19 cellular contexts compared by ENCODE assay signal in genomic region chr12:64203036-64203435, GRCh38. TPM values are rescaled to one million over a fixed set of nuclear protein-coding genes. Genes with fewer than 3 reads are reported as not detected.
DNase-seq lines count a peak whose midpoint lies in the region; ATAC-seq, FAIRE-seq and TF ChIP-seq lines count a peak whose summit lies in the region.
"Had no signal": no experiment of that assay in that cellular context is flagged by ENCODE, and none has a peak within 500 bp of the region (broad histone marks: within the 10 kb centered on the region; RNA-seq: fewer than 3 reads in every experiment).

No MANE protein-coding gene starts in this region.

- H3K9ac ChIP-seq in H9 (ENCODE audit: extremely low read depth, insufficient read length, low read length), result no peak overlapping the region
- no peak overlapping the region for H3K9ac ChIP-seq in K562 (ENCODE audit: insufficient read depth in 1 of 2, low read depth in 2 of 2, low read length in 2 of 2)
- no peak overlapping the region for H3K9ac ChIP-seq in HepG2 (ENCODE audit: insufficient read depth, low read depth, low read length)

- no peak overlapping the region for H2BK15ac ChIP-seq in H9 (ENCODE audit: low read depth, low read length)

- TF ChIP-seq EP300 in K562 (IDR thresholded peaks at IDR 0.05; ENCODE audit: low read length) (no peak), HepG2 (IDR thresholded peaks at IDR 0.05; ENCODE audit: low read depth in 2 of 2, low read length in 2 of 2) (no peak), HepG2 (CRISPR knock-in tag; IDR thresholded peaks at IDR 0.05; ENCODE audit: borderline replicate concordance) (no peak)

- BruUV-seq in Caco-2 (replicated peaks; lab: Mats Ljungman, UMichigan) (no TSS peak), K562 (replicated peaks; lab: Mats Ljungman, UMichigan) (no TSS peak), HepG2 (replicated peaks; lab: Mats Ljungman, UMichigan) (no TSS peak)

- H3K4ac ChIP-seq in H9 (ENCODE audit: low read depth, low read length), result no peak overlapping the region

- TF ChIP-seq RAD21 in K562 (CRISPR knock-in tag; conservative IDR thresholded peaks at IDR 0.05 in 1 of 2, IDR thresholded peaks at IDR 0.05 in 1 of 2), result no peak
- no peak for TF ChIP-seq RAD21 in HepG2 (CRISPR knock-in tag; IDR thresholded peaks at IDR 0.05)

- no peak overlapping the region for H4K8ac ChIP-seq in H9 (replicated peaks; ENCODE audit: insufficient read length, low read depth, low read length)

- POLR2A ChIA-PET in Caco-2 (lab: Charles Lee), result no interaction called here
- POLR2A ChIA-PET in K562 (lab: Yijun Ruan, JAX), result no interaction called here
- POLR2A ChIA-PET in HepG2 (lab: Yijun Ruan, JAX), result no interaction called here

- no peak overlapping the region for H2AK5ac ChIP-seq in H9 (ENCODE audit: insufficient read length, low read length)

- H3K9me3 Mint-ChIP-seq in Caco-2 (ENCODE audit: unreplicated experiment) (no peaks in the 10 kb centered on the region), H9 (peaks cover 2 to 5% of the 10 kb centered on the region in 2 experiments; a peak in 2 of 5 replicates)
- H3K9me3 Mint-ChIP-seq in stimulated activated effector memory CD8-positive, alpha-beta T cell treated with anti-CD3 and anti-CD28 coated beads, Interleukin-12 subunit alpha, Interleukin-12 subunit beta, amount 100 ng/mL, for 72 hours, result no peaks in the 10 kb centered on the region
- H3K9me3 Mint-ChIP-seq: CD4-positive, CD25-positive, alpha-beta regulatory T cell had no signal

- DNase-seq in Caco-2 (no peak), H9 (no peak), K562 (ENCODE audit: extremely low read depth in 1 of 4, low spot score in 3 of 4) (no peak), HepG2 (ENCODE audit: low spot score) (no peak), inferior parietal cortex (ENCODE audit: extremely low spot score) (no peak)
- DNase-seq in stimulated activated effector memory CD8-positive, alpha-beta T cell treated with anti-CD3 and anti-CD28 coated beads, Interleukin-12 subunit alpha, Interleukin-12 subunit beta, amount 100 ng/mL, for 72 hours (ENCODE audit: low spot score in 2 of 2), result no peak
- DNase-seq in stimulated activated CD4-positive, alpha-beta T cell treated with anti-CD3 and anti-CD28 coated beads, Interleukin-12 subunit alpha, Interleukin-12 subunit beta, amount 100 ng/mL, for 4 hours, result no peak
- DNase-seq: C1 segment of cervical spinal cord; CD4-positive, CD25-positive, alpha-beta regulatory T cell; CD8-positive, alpha-beta T cell; DMS 273 treated with DMSO at 0.1 percent for 48 hours; DMS79; EL; GDM1; HCEC 1CT had no signal

- H3K9me3 ChIP-seq in Caco-2, result no peaks in the 10 kb centered on the region
- H3K9me3 ChIP-seq in H9 (ENCODE audit: control insufficient read depth, low read depth, low read length), result no peaks in the 10 kb centered on the region
- H3K9me3 ChIP-seq in K562 (replicated peaks; ENCODE audit: control insufficient read depth, insufficient read depth, low read depth, low read length), result no peaks in the 10 kb centered on the region
- H3K9me3 ChIP-seq in HepG2 (ENCODE audit: low read length), result no peaks in the 10 kb centered on the region

- no peak overlapping the region for H4K5ac ChIP-seq in H9 (ENCODE audit: insufficient read length, low read depth, low read length)

- no peak for TF ChIP-seq POLR2A in K562 (conservative IDR thresholded peaks at IDR 0.05)
- no peak for TF ChIP-seq POLR2A in HepG2 (IDR thresholded peaks at IDR 0.05; ENCODE audit: insufficient read depth in 1 of 2, low read depth in 2 of 2, low read length in 2 of 2)

- H3K27ac ChIP-seq in H9 (ENCODE audit: insufficient read length, low read depth, low read length) (no peak overlapping the region), K562 (ENCODE audit: extremely low read depth, low read depth, low read length) (no peak overlapping the region), HepG2 (ENCODE audit: extremely low read length, insufficient read depth, low read length) (no peak overlapping the region)

- H2BK120ac ChIP-seq in H9 (ENCODE audit: low read depth, low read length, poor library complexity, severe bottlenecking), result no peak overlapping the region

- intact Hi-C loops in Caco-2 (cut with micrococcal nuclease; ENCODE audit: unreplicated experiment) (no loop called here), K562 (cut with micrococcal nuclease) (no loop called here), HepG2 (cut with micrococcal nuclease; ENCODE audit: unreplicated experiment) (no loop called here)

- no peaks in the 10 kb centered on the region for H3K36me3 ChIP-seq in Caco-2 (ENCODE audit: control insufficient read depth, insufficient read depth, low read length)
- no peaks in the 10 kb centered on the region; the same call in 2 of the 3 replicates for H3K36me3 ChIP-seq in K562 (ENCODE audit: control insufficient read depth, insufficient read depth, low read length)
- no peaks in the 10 kb centered on the region; a peak in 1 of 5 replicates for H3K36me3 ChIP-seq in HepG2 (replicated peaks in 1 of 2; ENCODE audit: control insufficient read depth in 1 of 2, insufficient read depth in 2 of 2, low read length in 2 of 2)

- no peak overlapping the region for H3K18ac ChIP-seq in H9 (ENCODE audit: insufficient read length, low read depth, low read length)

- no peak overlapping the region for H3K56ac ChIP-seq in H9 (ENCODE audit: insufficient read length, low read depth, low read length)

- WGBS in H9 (ENCODE audit: extremely low coverage, insufficient read length, low lambda C conversion rate), result no CpG with 5 or more reads among the region's 5 CpGs
- WGBS in K562 (ENCODE audit: insufficient coverage, low coverage, missing lambda C conversion rate), result 84% methylated on average over 5 of the region's 5 CpGs
- WGBS in HepG2 (ENCODE audit: low lambda C conversion rate), result 90% methylated on average over 5 of the region's 5 CpGs

- H3K27me3 ChIP-seq in Caco-2 (replicated peaks; ENCODE audit: control insufficient read depth, insufficient read depth, low read length) (no peaks in the 10 kb centered on the region), H9 (ENCODE audit: insufficient read depth, low read length) (no peaks in the 10 kb centered on the region), K562 (ENCODE audit: control insufficient read depth in 2 of 2, insufficient read depth in 2 of 2, low read length in 2 of 2) (no peaks in the 10 kb centered on the region), HepG2 (ENCODE audit: control insufficient read depth in 1 of 2, insufficient read depth in 2 of 2, low read length in 2 of 2) (no peaks in the 10 kb centered on the region)

- H3K27me3 Mint-ChIP-seq in Caco-2 (ENCODE audit: insufficient read depth, unreplicated experiment) (no peaks in the 10 kb centered on the region), H9 (ENCODE audit: low read depth) (no peaks in the 10 kb centered on the region)
- H3K27me3 Mint-ChIP-seq: CD4-positive, CD25-positive, alpha-beta regulatory T cell had no signal

- no peaks in the 10 kb centered on the region for H3K4me1 Mint-ChIP-seq in Caco-2 (ENCODE audit: low read depth, unreplicated experiment)
- H3K4me1 Mint-ChIP-seq in H9, result no peaks in the 10 kb centered on the region
- H3K4me1 Mint-ChIP-seq in stimulated activated effector memory CD8-positive, alpha-beta T cell treated with anti-CD3 and anti-CD28 coated beads, Interleukin-12 subunit alpha, Interleukin-12 subunit beta, amount 100 ng/mL, for 72 hours, result no peaks in the 10 kb centered on the region
- H3K4me1 Mint-ChIP-seq: GM23338 had no signal

- no peak overlapping the region for H3K4me3 Mint-ChIP-seq in Caco-2 (ENCODE audit: unreplicated experiment)
- no peak overlapping the region for H3K4me3 Mint-ChIP-seq in H9
- H3K4me3 Mint-ChIP-seq in stimulated activated effector memory CD8-positive, alpha-beta T cell treated with anti-CD3 and anti-CD28 coated beads, Interleukin-12 subunit alpha, Interleukin-12 subunit beta, amount 100 ng/mL, for 72 hours, result no peak overlapping the region
- H3K4me3 Mint-ChIP-seq: CD4-positive, CD25-positive, alpha-beta regulatory T cell; CD8-positive, alpha-beta T cell; GM23338 had no signal

- H2BK20ac ChIP-seq in H9 (ENCODE audit: low read depth, low read length, poor library complexity, severe bottlenecking), result no peak overlapping the region

- H3K79me2 ChIP-seq in H9 (ENCODE audit: insufficient read depth, low read length), result no peaks in the 10 kb centered on the region
- H3K79me2 ChIP-seq in K562 (ENCODE audit: control insufficient read depth, insufficient read depth, low read length), result no peaks in the 10 kb centered on the region
- H3K79me2 ChIP-seq in HepG2 (ENCODE audit: insufficient read depth, low read length), result no peaks in the 10 kb centered on the region

- H4K91ac ChIP-seq in H9 (ENCODE audit: insufficient read length, low read depth, low read length), result no peak overlapping the region

- H3K4me3 ChIP-seq in Caco-2 (ENCODE audit: low read depth, low read length), result no peak overlapping the region
- no peak overlapping the region for H3K4me3 ChIP-seq in K562
- no peak overlapping the region for H3K4me3 ChIP-seq in HepG2 (replicated peaks in 1 of 3; ENCODE audit: insufficient read depth in 1 of 3, low read depth in 2 of 3, low read length in 3 of 3)
- H3K4me3 ChIP-seq: GM23338 had no signal

- H2AFZ ChIP-seq in H9 (ENCODE audit: low read length) (no peak overlapping the region), K562 (ENCODE audit: low read depth, low read length) (peak overlapping the region; percentile 54; the same call in 1 of the 2 replicates), HepG2 (ENCODE audit: low read length) (no peak overlapping the region)
- H2AFZ ChIP-seq: GM23338 had no signal

- no peak overlapping the region for H2BK12ac ChIP-seq in H9 (ENCODE audit: insufficient read length, low read depth, low read length)

- CTCF ChIA-PET in Caco-2 (lab: Charles Lee), result interaction anchor here (0.6 kb wide), 1 partner anchor 18 kb away, joined by 3 read pairs; no protein-coding TSS in a partner anchor
- CTCF ChIA-PET in K562 (lab: Yijun Ruan, JAX; ENCODE audit: low intra/inter-chr PET ratio), result no interaction called here
- CTCF ChIA-PET in HepG2 (lab: Yijun Ruan, JAX; ENCODE audit: low intra/inter-chr PET ratio, low total read pairs), result no interaction called here

- H3K4me2 ChIP-seq in H9 (ENCODE audit: insufficient read depth, insufficient read length, low read length) (no peak overlapping the region), K562 (ENCODE audit: insufficient read depth, low read length) (no peak overlapping the region), HepG2 (ENCODE audit: low read depth, low read length) (no peak overlapping the region)
- H3K4me2 ChIP-seq: GM23338 had no signal

- FAIRE-seq in K562 (lab: Jason Lieb, UNC) (peak; percentile 44), HepG2 (lab: Jason Lieb, UNC) (no peak)
- FAIRE-seq: D721Med, GM12891, GM18507 had no signal

- H3K4me1 ChIP-seq in Caco-2 (no peaks in the 10 kb centered on the region), H9 (ENCODE audit: insufficient read depth, low read length) (no peaks in the 10 kb centered on the region), K562 (replicated peaks in 1 of 2; ENCODE audit: control insufficient read depth in 2 of 2, insufficient read depth in 2 of 2, low read length in 2 of 2) (no peaks in the 10 kb centered on the region), HepG2 (ENCODE audit: insufficient read depth, low read length) (peaks cover 9% of the 10 kb centered on the region)

- H3K23ac ChIP-seq in H9 (ENCODE audit: insufficient read length, low read depth, low read length), result no peak overlapping the region

- no peaks in the 10 kb centered on the region for H3K79me1 ChIP-seq in H9 (ENCODE audit: insufficient read depth, low read depth, low read length, poor library complexity, severe bottlenecking)

- no peak overlapping the region for H2BK5ac ChIP-seq in H9 (ENCODE audit: insufficient read length, low read length)

- H3K27ac Mint-ChIP-seq in Caco-2 (ENCODE audit: unreplicated experiment) (peak overlapping the region; percentile 39), H9 (peak overlapping the region in 2 of 3 experiments; percentile 8 to 21; a peak in 2 of 7 replicates)
- no peak overlapping the region for H3K27ac Mint-ChIP-seq in stimulated activated effector memory CD8-positive, alpha-beta T cell treated with anti-CD3 and anti-CD28 coated beads, Interleukin-12 subunit alpha, Interleukin-12 subunit beta, amount 100 ng/mL, for 72 hours
- H3K27ac Mint-ChIP-seq: CD4-positive, CD25-positive, alpha-beta regulatory T cell; CD8-positive, alpha-beta T cell; GM23338 had no signal

- H4K20me1 ChIP-seq in H9 (ENCODE audit: control insufficient read depth, insufficient read depth, insufficient read length) (no peaks in the 10 kb centered on the region), K562 (replicated peaks; ENCODE audit: control insufficient read depth, insufficient read depth, low read length) (no peaks in the 10 kb centered on the region), HepG2 (ENCODE audit: insufficient read depth, low read length) (no peaks in the 10 kb centered on the region)

- no peak overlapping the region for H3K14ac ChIP-seq in H9 (ENCODE audit: insufficient read depth, low read length)

- H3K9me1 ChIP-seq in K562 (ENCODE audit: control insufficient read depth, insufficient read depth, low read length), result no peaks in the 10 kb centered on the region

- H3K36me3 Mint-ChIP-seq in Caco-2 (ENCODE audit: insufficient read depth, unreplicated experiment), result no peaks in the 10 kb centered on the region
- H3K36me3 Mint-ChIP-seq in H9 (ENCODE audit: insufficient read depth in 1 of 3, low read depth in 3 of 3), result peaks cover 6 to 16% (median 15%) of the 10 kb centered on the region in 3 experiments
- peaks cover 21% of the 10 kb centered on the region for H3K36me3 Mint-ChIP-seq in stimulated activated effector memory CD8-positive, alpha-beta T cell treated with anti-CD3 and anti-CD28 coated beads, Interleukin-12 subunit alpha, Interleukin-12 subunit beta, amount 100 ng/mL, for 72 hours

- H3T11ph ChIP-seq in H9 (ENCODE audit: low read length), result no peak overlapping the region

- no peaks in the 10 kb centered on the region for H3K23me2 ChIP-seq in H9 (ENCODE audit: insufficient read length, low read depth, low read length, poor library complexity, severe bottlenecking)

- no peak for ATAC-seq in K562
- ATAC-seq in stimulated activated effector memory CD8-positive, alpha-beta T cell treated with anti-CD3 and anti-CD28 coated beads, Interleukin-12 subunit alpha, Interleukin-12 subunit beta, amount 100 ng/mL, for 72 hours, result peak; percentile 73
- ATAC-seq in HepG2, result no peak
- ATAC-seq: CD8-positive, alpha-beta T cell; GM23338 had no signal

- no peak for TF ChIP-seq CTCF in Caco-2 (IDR thresholded peaks at IDR 0.05; ENCODE audit: insufficient read depth in 1 of 2, low read depth in 1 of 2, low read length in 1 of 2, severe bottlenecking in 1 of 2, unreplicated experiment in 1 of 2)
- TF ChIP-seq CTCF in H9 (conservative IDR thresholded peaks at IDR 0.05), result no peak
- no peak for TF ChIP-seq CTCF in K562 (IDR thresholded peaks at IDR 0.05 in 2 of 3, conservative IDR thresholded peaks at IDR 0.05 in 1 of 3; ENCODE audit: insufficient read depth in 2 of 3, low read depth in 1 of 3, low read length in 3 of 3)
- no peak for TF ChIP-seq CTCF in HepG2 (CRISPR knock-in tag; IDR thresholded peaks at IDR 0.05)

- in situ Hi-C loops in K562 (cut with MboI), result no loop called here
- in situ Hi-C loops in HepG2 (cut with HindIII; ENCODE audit: extremely low pct_ligation_motif_present, low pct_unique_long_range_greater_than_20kb), result no loop called here

RNA-seq across cellular contexts. Expression of gene KICS2, which starts 19.1 kb away (rescaled TPM):
- 8.2 and 8.6 TPM in 2 replicates for total RNA-seq in Caco-2 (2022)
- 7.3 TPM in 2 replicates for total RNA-seq in H9 (2021)
- 11.2 and 14.4 TPM in 2 replicates for total RNA-seq in K562 (2011; cell fraction: chromatin; rRNA removed; ENCODE audit: low replicate concordance)
- total RNA-seq in K562 (2011; cell fraction: nucleolus; rRNA removed), result 14.0 and 18.4 TPM in 2 replicates
- 17.7 and 19.8 TPM in 2 replicates for total RNA-seq in K562 (2011; cell fraction: nucleoplasm; rRNA removed)
- total RNA-seq in K562 (2014; rRNA removed), result 5.6 and 7.1 TPM in 2 replicates
- total RNA-seq in K562 (2014; rRNA removed; fragmentation: Illumina TruSeq; extraction: Trizol), result 4.7 and 5.5 TPM in 2 replicates
- 4.7 and 5.4 TPM in 2 replicates for total RNA-seq in K562 (2015; rRNA removed; fragmentation: Illumina TruSeq; extraction: Trizol)
- 5.8 and 6.7 TPM in 2 replicates for total RNA-seq in K562 (2021)
- polyA plus RNA-seq in K562 (2011; rRNA removed), result 6.4 and 7.2 TPM in 2 replicates
- polyA plus RNA-seq in K562 (2011; cell fraction: cytosol; rRNA removed), result 5.5 and 5.7 TPM in 2 replicates
- polyA plus RNA-seq in K562 (2011; cell fraction: nucleus; rRNA removed), result 8.9 and 9.1 TPM in 2 replicates
- polyA plus RNA-seq in K562 (2012), result 2.7 and 4.1 TPM in 2 replicates
- 6.1 and 6.4 TPM in 2 replicates for polyA plus RNA-seq in K562 (2014; fragmentation: Illumina TruSeq; extraction: Trizol)
- 1 to 10 TPM; 2.3 to 3.0 TPM for polyA plus RNA-seq in K562 (2014; fragmentation: Nextera tagmentation; extraction: Ambion mirVana)
- 4.9 and 11.4 TPM in 2 replicates for polyA plus RNA-seq in K562 (2014; rRNA removed)
- polyA minus RNA-seq in K562 (2011; rRNA and poly(A)+ RNA removed), result 8.9 and 11.0 TPM in 2 replicates
- 3.4 and 6.1 TPM in 2 replicates for polyA minus RNA-seq in K562 (2011; cell fraction: cytosol; rRNA and poly(A)+ RNA removed)
- 18.2 and 21.1 TPM in 2 replicates for polyA minus RNA-seq in K562 (2011; cell fraction: nucleus; rRNA and poly(A)+ RNA removed)
- total RNA-seq in HepG2 (2016; rRNA removed; fragmentation: Illumina TruSeq; extraction: Trizol), result 6.6 and 6.8 TPM in 2 replicates
- 4.8 and 6.6 TPM in 2 replicates for total RNA-seq in HepG2 (2016; cell fraction: cytosol; rRNA removed; fragmentation: Illumina TruSeq; extraction: Trizol; ENCODE audit: low read depth)
- total RNA-seq in HepG2 (2016; cell fraction: insoluble cytoplasmic fraction; rRNA removed; fragmentation: Illumina TruSeq; extraction: Trizol), result 8.0 and 8.8 TPM in 2 replicates
- total RNA-seq in HepG2 (2016; cell fraction: membrane; rRNA removed; fragmentation: Illumina TruSeq; extraction: Trizol), result 6.7 and 8.2 TPM in 2 replicates
- 12.1 and 12.3 TPM in 2 replicates for total RNA-seq in HepG2 (2016; cell fraction: nucleus; rRNA removed; fragmentation: Illumina TruSeq; extraction: Trizol)
- 3.3 and 3.5 TPM in 2 replicates for polyA plus RNA-seq in HepG2 (2011; rRNA removed)
- 3.0 TPM in 2 replicates for polyA plus RNA-seq in HepG2 (2011; cell fraction: cytosol; rRNA removed)
- 6.5 and 8.2 TPM in 2 replicates for polyA plus RNA-seq in HepG2 (2011; cell fraction: nucleus; rRNA removed)
- 3.0 and 3.6 TPM in 2 replicates for polyA plus RNA-seq in HepG2 (2012)
- 1.6 and 1.7 TPM in 2 replicates for polyA plus RNA-seq in HepG2 (2016; cell fraction: cytosol; fragmentation: Illumina TruSeq; extraction: Trizol; ENCODE audit: low read depth)
- 5.8 and 6.1 TPM in 2 replicates for polyA plus RNA-seq in HepG2 (2016; cell fraction: insoluble cytoplasmic fraction; fragmentation: Illumina TruSeq; extraction: Trizol; ENCODE audit: low read depth)
- polyA plus RNA-seq in HepG2 (2016; cell fraction: membrane; fragmentation: Illumina TruSeq; extraction: Trizol; ENCODE audit: low read depth), result 2.8 and 3.4 TPM in 2 replicates
- polyA plus RNA-seq in HepG2 (2016; cell fraction: nucleus; fragmentation: Illumina TruSeq; extraction: Trizol; ENCODE audit: insufficient read depth, low read depth), result 5.2 and 5.9 TPM in 2 replicates
- polyA minus RNA-seq in HepG2 (2011; rRNA and poly(A)+ RNA removed; ENCODE audit: low replicate concordance), result 9.8 and 11.4 TPM in 2 replicates
- 3.3 and 4.2 TPM in 2 replicates for polyA minus RNA-seq in HepG2 (2011; cell fraction: cytosol; rRNA and poly(A)+ RNA removed)
- polyA minus RNA-seq in HepG2 (2011; cell fraction: nucleus; rRNA and poly(A)+ RNA removed), result 18.0 and 22.3 TPM in 2 replicates
